Comparison of ENCODE assay signal across 1 cellular context in genomic region chr3:183439510-183439909, GRCh38.
TF ChIP-seq lines count a peak whose summit lies in the region.

No MANE protein-coding gene starts in this region.

TF ChIP-seq in K562, 482 proteins besides CTCF, POLR2A, EP300 and RAD21 (continued from another document):
- TF ChIP-seq ZHX1 (conservative IDR thresholded peaks at IDR 0.05; ENCODE audit: low read length) (no peak), ZNF324 (CRISPR knock-in tag; IDR thresholded peaks at IDR 0.05) (no peak), CAMTA2 (CRISPR knock-in tag; conservative IDR thresholded peaks at IDR 0.05) (no peak)
- TF ChIP-seq, protein P1, sequence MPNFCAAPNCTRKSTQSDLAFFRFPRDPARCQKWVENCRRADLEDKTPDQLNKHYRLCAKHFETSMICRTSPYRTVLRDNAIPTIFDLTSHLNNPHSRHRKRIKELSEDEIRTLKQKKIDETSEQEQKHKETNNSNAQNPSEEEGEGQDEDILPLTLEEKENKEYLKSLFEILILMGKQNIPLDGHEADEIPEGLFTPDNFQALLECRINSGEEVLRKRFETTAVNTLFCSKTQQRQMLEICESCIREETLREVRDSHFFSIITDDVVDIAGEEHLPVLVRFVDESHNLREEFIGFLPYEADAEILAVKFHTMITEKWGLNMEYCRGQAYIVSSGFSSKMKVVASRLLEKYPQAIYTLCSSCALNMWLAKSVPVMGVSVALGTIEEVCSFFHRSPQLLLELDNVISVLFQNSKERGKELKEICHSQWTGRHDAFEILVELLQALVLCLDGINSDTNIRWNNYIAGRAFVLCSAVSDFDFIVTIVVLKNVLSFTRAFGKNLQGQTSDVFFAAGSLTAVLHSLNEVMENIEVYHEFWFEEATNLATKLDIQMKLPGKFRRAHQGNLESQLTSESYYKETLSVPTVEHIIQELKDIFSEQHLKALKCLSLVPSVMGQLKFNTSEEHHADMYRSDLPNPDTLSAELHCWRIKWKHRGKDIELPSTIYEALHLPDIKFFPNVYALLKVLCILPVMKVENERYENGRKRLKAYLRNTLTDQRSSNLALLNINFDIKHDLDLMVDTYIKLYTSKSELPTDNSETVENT (CRISPR knock-in tag; IDR thresholded peaks at IDR 0.05), result no peak
